8 cellular contexts compared by ENCODE assay signal in genomic region chr2:135916232-135916631, GRCh38. TPM values are rescaled to one million over a fixed set of nuclear protein-coding genes. Genes with fewer than 3 reads are reported as not detected.
A peak's percentile ranks its signal among the peaks of the same experiment; 100 is the strongest.
DNase-seq lines count a peak whose midpoint lies in the region; ATAC-seq and TF ChIP-seq lines count a peak whose summit lies in the region.

No MANE protein-coding gene starts in this region.

- DNase-seq in DMS153 treated with DMSO at 0.1 percent for 48 hours (lab: John Stamatoyannopoulos, UW; ENCODE audit: unreplicated experiment) (peak; percentile 57), DMS153 (lab: John Stamatoyannopoulos, UW) (no peak), T-cell (peak in 5 of 34 experiments; percentile 7 to 30 (median 13)), globus pallidus (ENCODE audit: low spot score) (peak; percentile 63), thoracic aorta (ENCODE audit: low spot score) (no peak)
- DNase-seq in activated naive CD4-positive, alpha-beta T cell treated with anti-CD3 and anti-CD28 coated beads, Interleukin-2, amount 10 ng/mL, durations not matched to agents 7 days and 5 days = no peak

- no peak overlapping the region for H3K4me3 Mint-ChIP-seq in T-cell
- H3K4me3 Mint-ChIP-seq in activated naive CD4-positive, alpha-beta T cell treated with anti-CD3 and anti-CD28 coated beads, Interleukin-2, amount 10 ng/mL, durations not matched to agents 7 days and 5 days = no peak overlapping the region

- H3K9me3 ChIP-seq in Loucy (ENCODE audit: insufficient read depth, low read depth, low read length) (no peaks in the 10 kb centered on the region), thoracic aorta (no peaks in the 10 kb centered on the region)

- H3K4me3 ChIP-seq in Loucy (ENCODE audit: low read length, poor library complexity, severe bottlenecking) = no peak overlapping the region
- H3K4me3 ChIP-seq in thoracic aorta = no peak overlapping the region

- H4K20me1 ChIP-seq in Loucy (ENCODE audit: insufficient read depth, low read length, poor library complexity, severe bottlenecking) = no peaks in the 10 kb centered on the region

- no peak overlapping the region for H3K27ac ChIP-seq in thoracic aorta

- no peak overlapping the region for H3K4me2 ChIP-seq in Loucy (ENCODE audit: low read depth, low read length, poor library complexity, severe bottlenecking)

- H3F3A ChIP-seq in Loucy (ENCODE audit: low read depth) = no peaks in the 10 kb centered on the region

- peaks cover 0 to 10% (median 10%) of the 10 kb centered on the region in 3 donors for H3K4me1 Mint-ChIP-seq in T-cell
- peaks cover 13% of the 10 kb centered on the region for H3K4me1 Mint-ChIP-seq in activated naive CD4-positive, alpha-beta T cell treated with anti-CD3 and anti-CD28 coated beads, Interleukin-2, amount 10 ng/mL, durations not matched to agents 7 days and 5 days

- TF ChIP-seq CTCF in Loucy (conservative IDR thresholded peaks at IDR 0.05; ENCODE audit: low read length) = peak; percentile 65
- peak; percentile 13 for TF ChIP-seq CTCF in thoracic aorta (IDR thresholded peaks at IDR 0.05)

- H3K27me3 ChIP-seq in Loucy (ENCODE audit: insufficient read depth, low read length, poor library complexity, severe bottlenecking) (no peaks in the 10 kb centered on the region), thoracic aorta (replicated peaks; ENCODE audit: insufficient read depth) (no peaks in the 10 kb centered on the region)

- POLR2A ChIA-PET in T-cell (lab: Charles Lee) = interaction anchor here in 1 of 2 donors (0.9 kb wide), 1 partner anchor 403 kb away, joined by 4 read pairs; no protein-coding TSS in a partner anchor

- H3K9me2 ChIP-seq in Loucy (replicated peaks; ENCODE audit: low read depth, low read length) = no peaks in the 10 kb centered on the region

- H3K79me2 ChIP-seq in Loucy (ENCODE audit: insufficient read depth, low read length) = no peaks in the 10 kb centered on the region

- H3K36me3 ChIP-seq in Loucy (ENCODE audit: insufficient read depth, low read length) (peaks cover 41% of the 10 kb centered on the region), thoracic aorta (peaks cover 3% of the 10 kb centered on the region)

- H3K9ac ChIP-seq in Loucy (ENCODE audit: low read depth, low read length, poor library complexity, severe bottlenecking) = no peak overlapping the region

- ATAC-seq in T-cell (replicated peaks in 1 of 4) (peak in 3 of 4 experiments; percentile 48 to 70 (median 53)), thoracic aorta (ENCODE audit: insufficient number of reproducible peaks, low FRiP score, low read depth) (no peak), GM21447 (IDR thresholded peaks at IDR 0.05; ENCODE audit: unreplicated experiment) (no peak)

- H3K4me1 ChIP-seq in Loucy (ENCODE audit: insufficient read depth, low read length, poor library complexity, severe bottlenecking) (no peaks in the 10 kb centered on the region), thoracic aorta (ENCODE audit: control insufficient read depth in 1 of 2, low read depth in 2 of 2) (no peaks in the 10 kb centered on the region)

- CTCF ChIA-PET in T-cell (lab: Charles Lee) = interaction anchor here (3.2 to 6.8 kb wide), 2 partner anchors 466 kb away, joined by 104 to 287 read pairs; no protein-coding TSS in a partner anchor
- CTCF ChIA-PET in activated naive CD4-positive, alpha-beta T cell treated with anti-CD3 and anti-CD28 coated beads, Interleukin-2, amount 10 ng/mL, durations not matched to agents 7 days and 5 days (lab: Charles Lee) = interaction anchor here (4.5 to 6.5 kb wide), 2 partner anchors 462 to 469 kb away, joined by 34 to 98 read pairs; no protein-coding TSS in a partner anchor

- peaks cover 13% of the 10 kb centered on the region for H3K36me3 Mint-ChIP-seq in T-cell
- peaks cover 25% of the 10 kb centered on the region for H3K36me3 Mint-ChIP-seq in activated naive CD4-positive, alpha-beta T cell treated with anti-CD3 and anti-CD28 coated beads, Interleukin-2, amount 10 ng/mL, durations not matched to agents 7 days and 5 days

- no peak overlapping the region for H2AFZ ChIP-seq in Loucy (ENCODE audit: low read length)

- H3K9me3 Mint-ChIP-seq in T-cell = no peaks in the 10 kb centered on the region
- no peaks in the 10 kb centered on the region for H3K9me3 Mint-ChIP-seq in activated naive CD4-positive, alpha-beta T cell treated with anti-CD3 and anti-CD28 coated beads, Interleukin-2, amount 10 ng/mL, durations not matched to agents 7 days and 5 days

- no peak overlapping the region for H3K27ac Mint-ChIP-seq in T-cell
- no peak overlapping the region for H3K27ac Mint-ChIP-seq in activated naive CD4-positive, alpha-beta T cell treated with anti-CD3 and anti-CD28 coated beads, Interleukin-2, amount 10 ng/mL, durations not matched to agents 7 days and 5 days

- no peaks in the 10 kb centered on the region for H3K27me3 Mint-ChIP-seq in T-cell
- no peaks in the 10 kb centered on the region for H3K27me3 Mint-ChIP-seq in activated naive CD4-positive, alpha-beta T cell treated with anti-CD3 and anti-CD28 coated beads, Interleukin-2, amount 10 ng/mL, durations not matched to agents 7 days and 5 days

RNA-seq across cellular contexts. Expression of gene MCM6, which starts 40.0 kb away (rescaled TPM):
- total RNA-seq in T-cell (10 to 100 TPM; 20.8 to 29.2 (median 26.1) TPM), thoracic aorta (10 to 100 TPM in 1 of 2 donors, 1 to 10 TPM in 1; 8.7 to 16.9 TPM)

Comparison
In these comparisons a context has a peak if more than half of its experiments do, and no peak if none do; other contexts are left out.
1. DNase-seq: peak in DMS153 treated with DMSO at 0.1 percent for 48 hours (single experiment) and globus pallidus (single experiment); none in DMS153 (single experiment), thoracic aorta (single experiment) and activated naive CD4-positive, alpha-beta T cell treated with anti-CD3 and anti-CD28 coated beads, Interleukin-2, amount 10 ng/mL, durations not matched to agents 7 days and 5 days (single experiment).
2. ATAC-seq: peak in T-cell (3 of 4); none in thoracic aorta (single experiment) and GM21447 (single experiment).